In genomic region chr14:34980337-34980900, GRCh38 we compare ENCODE assay signal across 10 cellular contexts. TPM values are rescaled to one million over a fixed set of nuclear protein-coding genes. Genes with fewer than 3 reads are reported as not detected.
DNase-seq lines count a peak whose midpoint lies in the region; ATAC-seq and TF ChIP-seq lines count a peak whose summit lies in the region.
"Had no signal": no experiment of that assay in that cellular context is flagged by ENCODE, and none has a peak within 500 bp of the region (broad histone marks: within the 10 kb centered on the region; RNA-seq: fewer than 3 reads in every experiment).

No MANE protein-coding gene starts in this region.

- peaks cover 64% of the 10 kb centered on the region for H3K79me2 ChIP-seq in hepatocyte

- ATAC-seq in activated T-cell treated with anti-CD3 and anti-CD28 coated beads, Interleukin-2, amount 50 U/mL, for 72 hours (replicated peaks in 1 of 2): no peak
- ATAC-seq in T-cell (replicated peaks in 1 of 4): no peak
- ATAC-seq in gastrocnemius medialis: no peak

- no peak for TF ChIP-seq EP300 in stomach (IDR thresholded peaks at IDR 0.05)

- H3K9me2 ChIP-seq in hepatocyte (replicated peaks; ENCODE audit: insufficient read depth): no peaks in the 10 kb centered on the region

- intact Hi-C loops in stomach (cut with DNase I; ENCODE audit: low total_unique reads): no loop called here
- intact Hi-C loops in gastrocnemius medialis (cut with DNase I; ENCODE audit: low total_unique reads): loop anchor here (10.0 kb wide), 2 partner anchors 516 to 824 kb away; partner anchors contain the start of genes RALGAPA1 and SPTSSA

- H3K4me3 Mint-ChIP-seq in activated T-cell treated with anti-CD3 and anti-CD28 coated beads, Interleukin-2, amount 50 U/mL, for 72 hours: peak overlapping the region; percentile 54 to 64
- H3K4me3 Mint-ChIP-seq in T-cell: peak overlapping the region in 2 of 3 donors; percentile 29 to 39

- peak overlapping the region; percentile 93 for H3K4me2 ChIP-seq in hepatocyte

- H3K4me1 ChIP-seq in hepatocyte (ENCODE audit: insufficient read depth) (peaks cover 16% of the 10 kb centered on the region), stomach (peaks cover 18 to 40% (median 38%) of the 10 kb centered on the region in 4 donors), gastrocnemius medialis (peaks cover 28 to 30% of the 10 kb centered on the region in 2 donors)

- H4K20me1 ChIP-seq in hepatocyte (ENCODE audit: insufficient read depth, poor library complexity, severe bottlenecking): no peaks in the 10 kb centered on the region

- peak overlapping the region; percentile 72 for H3K27ac ChIP-seq in hepatocyte
- H3K27ac ChIP-seq in stomach: peak overlapping the region; percentile 42 to 99 (median 96)
- H3K27ac ChIP-seq in gastrocnemius medialis: peak overlapping the region in 2 of 4 donors; percentile 94 to 95

- peaks cover 5 to 9% of the 10 kb centered on the region in 2 donors for H3K36me3 Mint-ChIP-seq in activated T-cell treated with anti-CD3 and anti-CD28 coated beads, Interleukin-2, amount 50 U/mL, for 72 hours (ENCODE audit: insufficient read depth in 2 of 2)
- peaks cover 14% of the 10 kb centered on the region for H3K36me3 Mint-ChIP-seq in T-cell

- H2AFZ ChIP-seq in hepatocyte: peak overlapping the region; percentile 46

- H3K9me3 ChIP-seq in hepatocyte (ENCODE audit: low read depth): no peaks in the 10 kb centered on the region
- H3K9me3 ChIP-seq in stomach: no peaks in the 10 kb centered on the region
- no peaks in the 10 kb centered on the region for H3K9me3 ChIP-seq in gastrocnemius medialis

- in situ Hi-C loops in gastrocnemius medialis (cut with MboI; ENCODE audit: low sequenced_read_pairs in 4 of 4): loop anchor here in 1 of 4 donors (10.0 kb wide), 1 partner anchor 144 kb away; the partner anchor contains the start of genes PPP2R3C and PRORP

- 96% methylated on average over 11 of the region's 11 CpGs for WGBS in hepatocyte (ENCODE audit: low lambda C conversion rate, missing lambda C conversion rate)
- WGBS in stomach, 5 donors: 89 to 96% (median 91%) methylated on average over 11 of the region's 11 CpGs

- H3K4me1 Mint-ChIP-seq in activated T-cell treated with anti-CD3 and anti-CD28 coated beads, Interleukin-2, amount 50 U/mL, for 72 hours (ENCODE audit: low read depth): peaks cover 7% of the 10 kb centered on the region
- H3K4me1 Mint-ChIP-seq in T-cell: peaks cover 16 to 25% (median 23%) of the 10 kb centered on the region in 3 donors

- H3K36me3 ChIP-seq in hepatocyte (replicated peaks; ENCODE audit: insufficient read depth, low read depth): no peaks in the 10 kb centered on the region
- H3K36me3 ChIP-seq in stomach: no peaks in the 10 kb centered on the region
- H3K36me3 ChIP-seq in gastrocnemius medialis: no peaks in the 10 kb centered on the region

- no peak for DNase-seq in activated T-cell treated with anti-CD3 and anti-CD28 coated beads, Interleukin-2, amount 50 U/mL, for 72 hours
- no peak for DNase-seq in activated T-cell treated with anti-CD3 and anti-CD28 coated beads, Interleukin-2, amount 50 U/mL, for 1 hour
- DNase-seq in T-cell: no peak
- DNase-seq in hepatocyte (ENCODE audit: low spot score): no peak
- DNase-seq in stomach: no peak
- DNase-seq in gastrocnemius medialis: no peak
- no peak for DNase-seq in stimulated activated CD4-positive, alpha-beta T cell treated with anti-CD3 and anti-CD28 coated beads, Interleukin-2, amount 100 ng/mL, for 48 hours
- no peak for DNase-seq in KG1 (lab: John Stamatoyannopoulos, UW)
- DNase-seq: NCI-H1694, T1000 had no signal

- peak overlapping the region; percentile 67 for H3K4me3 ChIP-seq in hepatocyte
- peak overlapping the region in 3 of 4 donors; percentile 73 to 82 (median 77) for H3K4me3 ChIP-seq in stomach
- peak overlapping the region in 2 of 4 donors; percentile 79 to 90 for H3K4me3 ChIP-seq in gastrocnemius medialis

- TF ChIP-seq POLR2A in stomach (IDR thresholded peaks at IDR 0.05) (no peak), gastrocnemius medialis (IDR thresholded peaks at IDR 0.05) (no peak)

- POLR2A ChIA-PET in T-cell (lab: Charles Lee): interaction anchor here (0.5 to 4.5 kb wide), 12 partner anchors 9 to 424 kb away, joined by 3 to 58 read pairs (median 4); partner anchors contain the start of genes FAM177A1 (in 1 of the 2), NFKBIA (in 1 of the 2) and PPP2R3C (in 1 of the 2)

- H3K27me3 Mint-ChIP-seq in activated T-cell treated with anti-CD3 and anti-CD28 coated beads, Interleukin-2, amount 50 U/mL, for 72 hours (ENCODE audit: low read depth): no peaks in the 10 kb centered on the region
- H3K27me3 Mint-ChIP-seq in T-cell: no peaks in the 10 kb centered on the region

- TF ChIP-seq CTCF in hepatocyte (IDR thresholded peaks at IDR 0.05; ENCODE audit: poor library complexity) (no peak), stomach (IDR thresholded peaks at IDR 0.05) (no peak), gastrocnemius medialis (IDR thresholded peaks at IDR 0.05 in 4 of 5, conservative IDR thresholded peaks at IDR 0.05 in 1 of 5) (no peak)

- no peaks in the 10 kb centered on the region for H3K27me3 ChIP-seq in hepatocyte
- H3K27me3 ChIP-seq in stomach: no peaks in the 10 kb centered on the region
- no peaks in the 10 kb centered on the region for H3K27me3 ChIP-seq in gastrocnemius medialis

- CTCF ChIA-PET in T-cell (lab: Charles Lee): interaction anchor here (0.5 to 3.1 kb wide), 11 partner anchors 15 to 456 kb away, joined by 3 to 15 read pairs (median 3); partner anchors contain the start of genes BAZ1A (in 1 of the 2) and FAM177A1 (in 1 of the 2)

- no peak overlapping the region for H3K27ac Mint-ChIP-seq in activated T-cell treated with anti-CD3 and anti-CD28 coated beads, Interleukin-2, amount 50 U/mL, for 72 hours
- H3K27ac Mint-ChIP-seq in T-cell: no peak overlapping the region

- no peaks in the 10 kb centered on the region for H3K9me3 Mint-ChIP-seq in activated T-cell treated with anti-CD3 and anti-CD28 coated beads, Interleukin-2, amount 50 U/mL, for 72 hours
- no peaks in the 10 kb centered on the region for H3K9me3 Mint-ChIP-seq in T-cell

RNA-seq across cellular contexts. Expression of gene SRP54, which starts 2.4 kb away (rescaled TPM):
- 10 to 100 TPM; 81.6 to 84.3 TPM for total RNA-seq in activated T-cell treated with anti-CD3 and anti-CD28 coated beads, Interleukin-2, amount 50 U/mL, for 72 hours
- total RNA-seq in T-cell (10 to 100 TPM; 41.5 to 55.4 (median 41.9) TPM), hepatocyte (85.1 and 96.2 TPM in 2 replicates), stomach (100 to 1,000 TPM in 1 of 5 donors, 10 to 100 TPM in 4; 12.9 to 111 (median 20.0) TPM), gastrocnemius medialis (10 to 100 TPM; 33.7 to 40.0 (median 34.6) TPM)
- polyA plus RNA-seq in hepatocyte (63.1 and 77.1 TPM in 2 replicates), stomach (10 to 100 TPM; 19.9 to 32.8 (median 27.4) TPM)
